Comparison of ENCODE assay signal across 19 cellular contexts in the genomic region with DNA sequence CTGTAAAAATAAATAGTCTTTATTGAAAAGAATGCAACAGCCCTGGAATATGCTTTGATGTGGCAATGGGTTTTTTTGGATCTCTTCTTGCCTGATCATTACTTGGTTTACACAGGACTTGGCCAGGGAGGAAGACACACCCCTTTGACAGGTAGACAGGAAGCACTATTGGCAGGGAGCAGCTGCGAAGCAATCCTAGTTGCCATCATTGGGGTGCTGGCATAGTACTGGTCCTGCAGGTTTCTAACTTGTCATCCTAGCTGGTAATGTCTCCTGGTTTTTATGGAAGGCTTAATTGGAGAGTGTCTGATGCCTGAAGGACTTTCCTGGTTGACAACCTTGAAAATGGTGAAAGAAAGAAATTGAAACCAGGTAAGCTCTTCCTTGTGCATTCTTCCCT.
DNase-seq lines count a peak whose midpoint lies in the region; TF ChIP-seq lines count a peak whose summit lies in the region.
"Had no signal": no experiment of that assay in that cellular context is flagged by ENCODE, and none has a peak within 500 bp of the region (broad histone marks: within the 10 kb centered on the region; RNA-seq: fewer than 3 reads in every experiment).

No MANE protein-coding gene starts in this region.

- peak overlapping the region in 6 of 8 donors; percentile 27 to 61 (median 54) for H3K4me3 Mint-ChIP-seq in CD4-positive, alpha-beta memory T cell
- H3K4me3 Mint-ChIP-seq: activated CD4-positive, alpha-beta T cell treated with anti-CD3 and anti-CD28 coated beads for 36 hours; activated naive CD8-positive, alpha-beta T cell treated with anti-CD3 and anti-CD28 coated beads, Interleukin-2, amount 50 U/mL, for 24 hours had no signal

- H3K36me3 ChIP-seq in CD4-positive, alpha-beta memory T cell (ENCODE audit: insufficient read depth, low read length): no peaks in the 10 kb centered on the region
- H3K36me3 ChIP-seq in HAP-1 (replicated peaks): no peaks in the 10 kb centered on the region
- H3K36me3 ChIP-seq: brain microvascular endothelial cell, heart left ventricle, left ventricle myocardium inferior, MG63, upper lobe of right lung had no signal

- in situ Hi-C loops in HAP-1 (cut with MboI; ENCODE audit: low sequenced_read_pairs): no loop called here

- no peaks in the 10 kb centered on the region for H3K27me3 ChIP-seq in CD4-positive, alpha-beta memory T cell (ENCODE audit: insufficient read depth, low read length)
- 0 out of 2 replicates have a peak, but pooled peaks cover 2% of the 10 kb centered on the region for H3K27me3 ChIP-seq in HAP-1 (ENCODE audit: low read depth)
- H3K27me3 ChIP-seq: brain microvascular endothelial cell, heart left ventricle, MG63, upper lobe of right lung had no signal

- no peaks in the 10 kb centered on the region for H3K9me3 ChIP-seq in CD4-positive, alpha-beta memory T cell (ENCODE audit: control insufficient read depth in 1 of 2, low read length in 2 of 2)
- no peaks in the 10 kb centered on the region for H3K9me3 ChIP-seq in HAP-1
- H3K9me3 ChIP-seq: heart left ventricle, left ventricle myocardium inferior, MG63, upper lobe of right lung had no signal

- H3K4me1 Mint-ChIP-seq in CD4-positive, alpha-beta memory T cell: peaks cover 33 to 70% (median 56%) of the 10 kb centered on the region in 4 donors

- POLR2A ChIA-PET in CD4-positive, alpha-beta memory T cell (lab: Charles Lee; ENCODE audit: partially characterized antibody): interaction anchor here (0.7 to 6.1 kb wide), 3 partner anchors 8 to 108 kb away, joined by 3 to 43 read pairs (median 3); no protein-coding TSS in a partner anchor
- POLR2A ChIA-PET in RWPE1 (lab: Yijun Ruan, JAX; ENCODE audit: low non-redundant PET): interaction anchor here (0.6 kb wide), 1 partner anchor 678 kb away, joined by 3 read pairs; no protein-coding TSS in a partner anchor

- peak overlapping the region in 3 of 7 donors; percentile 13 to 42 (median 35) for H3K27ac Mint-ChIP-seq in CD4-positive, alpha-beta memory T cell

- intact Hi-C loops in CD4-positive, alpha-beta memory T cell (cut with micrococcal nuclease): no loop called here

- H3K27me3 Mint-ChIP-seq in CD4-positive, alpha-beta memory T cell: no peaks in the 10 kb centered on the region
- H3K27me3 Mint-ChIP-seq: activated CD4-positive, alpha-beta T cell treated with anti-CD3 and anti-CD28 coated beads for 36 hours; activated naive CD8-positive, alpha-beta T cell treated with anti-CD3 and anti-CD28 coated beads, Interleukin-2, amount 50 U/mL, for 24 hours had no signal

- no peak overlapping the region for H3K27ac ChIP-seq in CD4-positive, alpha-beta memory T cell (ENCODE audit: low read depth, low read length)
- no peak overlapping the region for H3K27ac ChIP-seq in RWPE1
- H3K27ac ChIP-seq: brain microvascular endothelial cell, coronary artery, heart left ventricle, left ventricle myocardium inferior, upper lobe of right lung had no signal

- CTCF ChIA-PET in CD4-positive, alpha-beta memory T cell (lab: Charles Lee; ENCODE audit: partially characterized antibody): no interaction called here
- CTCF ChIA-PET in RWPE1 (lab: Yijun Ruan, JAX): no interaction called here

- no peaks in the 10 kb centered on the region for H3K36me3 Mint-ChIP-seq in CD4-positive, alpha-beta memory T cell

- no peaks in the 10 kb centered on the region for H3K9me3 Mint-ChIP-seq in CD4-positive, alpha-beta memory T cell

- no peak overlapping the region for H3K4me3 ChIP-seq in CD4-positive, alpha-beta memory T cell (ENCODE audit: low read length in 2 of 2)
- no peak overlapping the region for H3K4me3 ChIP-seq in HAP-1
- H3K4me3 ChIP-seq: coronary artery, heart left ventricle, left ventricle myocardium inferior, MG63, upper lobe of right lung had no signal

- no peak for DNase-seq in CD4-positive, alpha-beta memory T cell
- DNase-seq in DMS53 treated with DMSO at 0.1 percent for 48 hours (lab: John Stamatoyannopoulos, UW; ENCODE audit: unreplicated experiment) (peak; percentile 25), RWPE1 (ENCODE audit: low spot score) (peak; percentile 12), islet precursor cell (peak; percentile 70), GM10266 (ENCODE audit: extremely low spot score) (no peak), HAP-1 (ENCODE audit: low spot score in 2 of 2) (no peak), dermis blood vessel endothelial cell (no peak)
- DNase-seq: activated CD4-positive, alpha-beta T cell treated with anti-CD3 and anti-CD28 coated beads for 36 hours; activated naive CD8-positive, alpha-beta T cell treated with anti-CD3 and anti-CD28 coated beads, Interleukin-2, amount 50 U/mL, for 24 hours; brain microvascular endothelial cell; H7; heart left ventricle; left ventricle myocardium inferior; MG63; NCI-H1436; NCI-H446 treated with DMSO at 0.1 percent for 48 hours; stimulated activated CD4-positive, alpha-beta T cell treated with anti-CD3 and anti-CD28 coated beads, Interleukin-4, amount 100 ng/mL, for 4 hours; upper lobe of right lung had no signal

- no peak for TF ChIP-seq CTCF in RWPE1 (conservative IDR thresholded peaks at IDR 0.05; ENCODE audit: low read depth)
- no peak for TF ChIP-seq CTCF in GM10266 (IDR thresholded peaks at IDR 0.05; ENCODE audit: control insufficient read depth, insufficient read depth, low read depth, missing control alignments)

- peaks cover 44% of the 10 kb centered on the region for H3K4me1 ChIP-seq in CD4-positive, alpha-beta memory T cell (ENCODE audit: insufficient read depth, low read length)
- no peaks in the 10 kb centered on the region for H3K4me1 ChIP-seq in HAP-1

Comparison
In these comparisons a context has a peak if more than half of its experiments do, and no peak if none do; other contexts are left out.
1. DNase-seq: peak in DMS53 treated with DMSO at 0.1 percent for 48 hours (single experiment), RWPE1 (single experiment) and islet precursor cell (single experiment); none in CD4-positive, alpha-beta memory T cell (0 of 5), GM10266 (single experiment), HAP-1 (0 of 2) and dermis blood vessel endothelial cell (single experiment).